ENCODE assay signal across 9 cellular contexts in the genomic region with DNA sequence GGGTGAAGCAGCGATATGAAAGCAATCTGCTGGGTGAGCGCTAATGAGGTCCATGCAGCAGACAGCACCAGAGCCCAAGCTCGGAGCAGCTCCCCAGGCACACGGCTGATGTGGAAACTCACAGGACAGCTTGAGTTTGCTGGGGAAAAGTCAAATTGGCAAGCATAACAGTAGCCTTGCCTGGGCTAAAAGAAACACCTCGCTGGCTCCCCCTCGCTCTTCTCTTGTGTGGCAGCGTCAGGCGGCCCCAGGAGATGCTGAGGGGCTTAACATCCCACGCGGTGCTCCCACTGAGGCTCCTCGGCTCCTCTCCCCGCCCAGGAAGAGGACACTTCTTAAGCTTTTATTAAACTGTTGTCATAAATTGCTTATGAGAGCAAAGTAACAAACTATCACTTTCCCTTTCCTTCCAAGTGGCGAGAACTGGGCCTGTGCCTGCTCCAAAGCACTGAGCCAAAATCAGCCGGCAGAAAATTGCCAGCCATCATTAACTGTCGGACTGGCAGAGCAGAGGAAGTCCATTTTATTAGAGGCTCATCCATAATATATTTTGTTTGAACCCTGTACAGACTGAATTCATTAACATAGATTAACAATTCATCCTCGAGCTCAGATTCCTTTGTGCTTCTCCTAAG.
DNase-seq lines count a peak whose midpoint lies in the region.
"Had no signal": no experiment of that assay in that cellular context is flagged by ENCODE, and none has a peak within 500 bp of the region (broad histone marks: within the 10 kb centered on the region; RNA-seq: fewer than 3 reads in every experiment).

No MANE protein-coding gene starts in this region.

- DNase-seq in AG20443 (ENCODE audit: low spot score) (peak; percentile 84), adipocyte (ENCODE audit: low read depth) (peak; percentile 80), head of caudate nucleus (peak in 26 of 42 donors; percentile 14 to 75 (median 40)), pons (ENCODE audit: low spot score) (peak; percentile 67), germinal center (ENCODE audit: low spot score) (no peak), RPMI8226 (no peak), cerebellar nuclear complex (lab: John Stamatoyannopoulos, UW) (no peak)
- no peak for DNase-seq in activated naive CD4-positive, alpha-beta T cell (lab: John Stamatoyannopoulos, UW)
- DNase-seq: stimulated activated CD4-positive, alpha-beta T cell treated with anti-CD3 and anti-CD28 coated beads, Interleukin-4, amount 100 ng/mL, for 1 hour had no signal

- peak overlapping the region; percentile 80 for H3K4me3 ChIP-seq in adipocyte (ENCODE audit: low read length)

- H3K9ac ChIP-seq in adipocyte (ENCODE audit: low read length), result peak overlapping the region; percentile 73

- no peaks in the 10 kb centered on the region for H3K9me3 ChIP-seq in adipocyte (ENCODE audit: control insufficient read depth, low read length)

- H3K36me3 ChIP-seq in adipocyte (ENCODE audit: control insufficient read depth, insufficient read depth, low read length, severe bottlenecking), result no peaks in the 10 kb centered on the region

- intact Hi-C loops in head of caudate nucleus (cut with DNase I), result no loop called here

- H3K27me3 ChIP-seq in adipocyte (replicated peaks; ENCODE audit: control insufficient read depth, insufficient read depth, low read length), result no peaks in the 10 kb centered on the region

- peaks cover 13% of the 10 kb centered on the region for H3K4me1 ChIP-seq in adipocyte (ENCODE audit: control insufficient read depth, insufficient read depth, low read length)

Comparison
In these comparisons a context has a peak if more than half of its experiments do, and no peak if none do; other contexts are left out.
1. DNase-seq: peak in AG20443 (single experiment), adipocyte (single experiment), head of caudate nucleus (26 of 42) and pons (single experiment); none in germinal center (single experiment), activated naive CD4-positive, alpha-beta T cell (0 of 4), RPMI8226 (single experiment) and cerebellar nuclear complex (0 of 2).